In genomic region chr1:202637321-202638018, GRCh38 we compare ENCODE assay signal across 7 cellular contexts.
DNase-seq lines count a peak whose midpoint lies in the region; ATAC-seq, FAIRE-seq and TF ChIP-seq lines count a peak whose summit lies in the region.
"Not testable (repeated sequence)": the region's sequence is repeated elsewhere in the genome, so short reads cannot be mapped to it uniquely, and the experiment has no call there.

No MANE protein-coding gene starts in this region.

- not testable (repeated sequence) for H2AFZ ChIP-seq in HepG2 (ENCODE audit: low read length); neuronal stem cell (ENCODE audit: low read length)

- H3K4me1 ChIP-seq in heart left ventricle: peaks cover 0 to 14% (median 1%) of the 10 kb centered on the region in 12 donors
- H3K4me1 ChIP-seq in HepG2 (ENCODE audit: insufficient read depth, low read length): peaks cover 18% of the 10 kb centered on the region
- peaks cover 22 to 30% of the 10 kb centered on the region in 2 donors for H3K4me1 ChIP-seq in neuronal stem cell (ENCODE audit: control insufficient read depth in 2 of 2, insufficient read depth in 1 of 2, low read depth in 1 of 2, low read length in 2 of 2)

- ATAC-seq in heart left ventricle (peak in 3 of 4 donors; percentile 26 to 39 (median 33)), HepG2 (peak; percentile 88)

- peak overlapping the region; percentile 58 for H2BK15ac ChIP-seq in neuronal stem cell (ENCODE audit: low read length)

- not testable (repeated sequence) for TF ChIP-seq POLR2A in heart left ventricle (IDR thresholded peaks at IDR 0.05); HepG2 (IDR thresholded peaks at IDR 0.05; ENCODE audit: insufficient read depth in 1 of 2, low read depth in 2 of 2, low read length in 2 of 2)

- not testable (repeated sequence) for H4K8ac ChIP-seq in neuronal stem cell (ENCODE audit: low read depth, low read length)

- not testable (repeated sequence) for H2BK120ac ChIP-seq in neuronal stem cell (ENCODE audit: low read depth, low read length)

- not testable (repeated sequence) for H4K20me1 ChIP-seq in HepG2 (ENCODE audit: insufficient read depth, low read length)

- H3K4me2 ChIP-seq in HepG2 (ENCODE audit: low read depth, low read length); neuronal stem cell (ENCODE audit: insufficient read depth, low read length, poor library complexity, severe bottlenecking): not testable (repeated sequence)

- in situ Hi-C loops in G401 (cut with HindIII; ENCODE audit: low sequenced_read_pairs); HepG2 (cut with HindIII; ENCODE audit: extremely low pct_ligation_motif_present, low pct_unique_long_range_greater_than_20kb): not testable (repeated sequence)

- intact Hi-C loops in heart left ventricle (cut with DNase I); HepG2 (cut with micrococcal nuclease; ENCODE audit: unreplicated experiment): not testable (repeated sequence)

- H3K79me2 ChIP-seq in HepG2 (ENCODE audit: insufficient read depth, low read length): not testable (repeated sequence)

- peak; percentile 92 for DNase-seq in G401 (ENCODE audit: low spot score)
- peak; percentile 41 for DNase-seq in NCI-H524 treated with DMSO at 0.1 percent for 48 hours (lab: John Stamatoyannopoulos, UW)
- peak; percentile 88 for DNase-seq in WERI-Rb-1
- DNase-seq in cerebellum (ENCODE audit: low spot score): peak; percentile 75
- DNase-seq in heart left ventricle; HepG2 (ENCODE audit: low spot score); neuronal stem cell (ENCODE audit: low spot score): not testable (repeated sequence)

- not testable (repeated sequence) for H3K9me3 ChIP-seq in WERI-Rb-1 (ENCODE audit: severe bottlenecking); heart left ventricle; HepG2 (ENCODE audit: low read length); neuronal stem cell (replicated peaks in 1 of 2; ENCODE audit: control insufficient read depth in 2 of 2, insufficient read depth in 1 of 2, low read depth in 1 of 2, low read length in 2 of 2)

- peak overlapping the region; percentile 90 for H3K18ac ChIP-seq in neuronal stem cell (ENCODE audit: low read length)

- peak overlapping the region; percentile 79 for H4K91ac ChIP-seq in neuronal stem cell (ENCODE audit: low read depth, low read length, poor library complexity)

- POLR2A ChIA-PET in HepG2 (lab: Yijun Ruan, JAX): not testable (repeated sequence)

- not testable (repeated sequence) for TF ChIP-seq EP300 in HepG2 (IDR thresholded peaks at IDR 0.05; ENCODE audit: low read depth in 2 of 2, low read length in 2 of 2); HepG2 (CRISPR knock-in tag; IDR thresholded peaks at IDR 0.05; ENCODE audit: borderline replicate concordance)

- not testable (repeated sequence) for H3K27me3 ChIP-seq in WERI-Rb-1 (ENCODE audit: insufficient read depth, low read depth, severe bottlenecking)
- H3K27me3 ChIP-seq in heart left ventricle (peaks cover 5 to 94% (median 10%) of the 10 kb centered on the region in 9 donors), HepG2 (ENCODE audit: control insufficient read depth in 1 of 2, insufficient read depth in 2 of 2, low read length in 2 of 2) (peaks cover 5 to 27% of the 10 kb centered on the region in 2 experiments), neuronal stem cell (ENCODE audit: control insufficient read depth in 3 of 3, insufficient read depth in 3 of 3, low read depth in 1 of 3, low read length in 3 of 3) (peaks cover 4 to 43% (median 20%) of the 10 kb centered on the region in 3 experiments)

- H2AK5ac ChIP-seq in neuronal stem cell (ENCODE audit: low read depth, low read length): peak overlapping the region; percentile 61

- not testable (repeated sequence) for BruUV-seq in HepG2 (replicated peaks; lab: Mats Ljungman, UMichigan)

- not testable (repeated sequence) for TF ChIP-seq RAD21 in HepG2 (CRISPR knock-in tag; IDR thresholded peaks at IDR 0.05)

- H3K23ac ChIP-seq in neuronal stem cell (ENCODE audit: low read depth, low read length, poor library complexity): not testable (repeated sequence)

- H3K14ac ChIP-seq in neuronal stem cell (ENCODE audit: low read length): not testable (repeated sequence)

- H2BK5ac ChIP-seq in neuronal stem cell (ENCODE audit: low read length): not testable (repeated sequence)

- H3K9ac ChIP-seq in HepG2 (ENCODE audit: insufficient read depth, low read depth, low read length); neuronal stem cell (ENCODE audit: low read depth, low read length, poor library complexity): not testable (repeated sequence)

- not testable (repeated sequence) for H3K79me1 ChIP-seq in neuronal stem cell (ENCODE audit: low read depth, low read length)

- peak overlapping the region; percentile 37 for H3K4ac ChIP-seq in neuronal stem cell (ENCODE audit: low read length)

- not testable (repeated sequence) for H3K4me3 ChIP-seq in WERI-Rb-1 (ENCODE audit: low read depth, low read length); heart left ventricle; HepG2 (replicated peaks in 1 of 3; ENCODE audit: insufficient read depth in 1 of 3, low read depth in 2 of 3, low read length in 3 of 3); neuronal stem cell (ENCODE audit: low read length in 2 of 2)

- FAIRE-seq in HepG2 (lab: Jason Lieb, UNC): not testable (repeated sequence)

- not testable (repeated sequence) for H3K36me3 ChIP-seq in WERI-Rb-1; heart left ventricle; HepG2 (replicated peaks in 1 of 2; ENCODE audit: control insufficient read depth in 1 of 2, insufficient read depth in 2 of 2, low read length in 2 of 2); neuronal stem cell (replicated peaks in 1 of 2; ENCODE audit: control insufficient read depth in 2 of 2, insufficient read depth in 2 of 2, low read length in 2 of 2)

- 70 to 87% (median 76%) methylated on average over 12 to 16 of the region's 16 CpGs for WGBS in heart left ventricle, 4 donors
- 19% methylated on average over 9 of the region's 16 CpGs for WGBS in HepG2 (ENCODE audit: low lambda C conversion rate)
- WGBS in neuronal stem cell (ENCODE audit: extremely low coverage in 2 of 2, insufficient read length in 2 of 2, insufficient replicate concordance in 1 of 2), 2 donors: no CpG with 5 or more reads among the region's 16 CpGs

- CTCF ChIA-PET in HepG2 (lab: Yijun Ruan, JAX; ENCODE audit: low intra/inter-chr PET ratio, low total read pairs): not testable (repeated sequence)

- peak overlapping the region; percentile 58 for H2BK12ac ChIP-seq in neuronal stem cell (ENCODE audit: low read length)

- not testable (repeated sequence) for TF ChIP-seq CTCF in WERI-Rb-1 (IDR thresholded peaks at IDR 0.05; ENCODE audit: low read depth, low read length); heart left ventricle (IDR thresholded peaks at IDR 0.05); HepG2 (CRISPR knock-in tag; IDR thresholded peaks at IDR 0.05)

- peak overlapping the region; percentile 63 for H3K27ac ChIP-seq in WERI-Rb-1
- H3K27ac ChIP-seq in heart left ventricle; HepG2 (ENCODE audit: extremely low read length, insufficient read depth, low read length); neuronal stem cell (replicated peaks; ENCODE audit: low read length): not testable (repeated sequence)
